ENCODE assay signal across 9 cellular contexts in the genomic region with DNA sequence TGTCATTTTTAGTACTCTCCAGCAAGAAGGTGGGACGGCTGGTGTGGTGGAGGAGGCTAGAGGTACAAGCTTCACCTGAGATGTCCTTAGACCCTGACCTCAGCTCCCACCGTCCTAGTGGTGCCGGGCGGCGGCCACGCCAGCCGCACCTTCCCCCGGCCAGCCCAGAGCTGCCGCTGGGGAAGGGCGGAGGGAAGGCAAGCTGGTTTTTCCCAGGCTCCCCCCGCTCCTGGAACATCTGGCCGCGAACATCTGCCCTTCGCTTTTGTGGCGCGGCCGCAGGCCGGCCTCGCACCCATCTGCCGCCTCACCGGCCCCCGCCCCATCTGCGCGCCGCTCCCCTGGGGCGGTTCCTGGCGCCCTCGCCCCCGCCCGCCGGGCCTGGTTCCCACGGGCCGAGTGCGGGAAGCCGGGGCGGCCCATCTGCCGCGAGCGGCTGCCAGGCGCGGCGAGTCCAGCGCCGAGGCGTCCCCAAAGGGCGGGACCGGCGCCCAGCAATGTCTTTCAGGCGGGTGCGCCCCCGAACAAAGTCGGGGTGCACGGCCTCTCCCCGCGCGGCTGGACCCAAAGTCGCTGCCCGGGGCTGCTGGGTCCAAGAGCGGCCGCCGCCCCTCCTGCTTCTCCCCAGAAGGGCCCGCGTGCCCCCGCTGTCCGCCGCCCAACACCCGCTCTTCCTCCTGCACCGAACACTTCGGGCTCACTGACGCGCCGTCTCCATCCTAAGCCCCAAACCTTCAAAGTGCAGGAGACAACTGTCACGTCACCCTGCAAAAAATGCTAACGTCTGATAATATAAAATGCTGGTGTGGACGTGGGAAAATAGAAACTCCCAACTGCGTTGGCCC. TPM values are rescaled to one million over a fixed set of nuclear protein-coding genes. Genes with fewer than 3 reads are reported as not detected.
A peak's percentile ranks its signal among the peaks of the same experiment; 100 is the strongest.
DNase-seq lines count a peak whose midpoint lies in the region; ATAC-seq and TF ChIP-seq lines count a peak whose summit lies in the region.
"Had no signal": no experiment of that assay in that cellular context is flagged by ENCODE, and none has a peak within 500 bp of the region (broad histone marks: within the 10 kb centered on the region; RNA-seq: fewer than 3 reads in every experiment).

No MANE protein-coding gene starts in this region.

- no peaks in the 10 kb centered on the region for H3F3A ChIP-seq in neural cell (ENCODE audit: insufficient read depth, low read length, poor library complexity, severe bottlenecking)

- DNase-seq in NCI-H345 (lab: John Stamatoyannopoulos, UW) (peak; percentile 45), NCI-H345 treated with DMSO at 0.1 percent for 48 hours (lab: John Stamatoyannopoulos, UW; ENCODE audit: unreplicated experiment) (no peak), RPMI7951 (ENCODE audit: low read depth) (peak; percentile 81), H4 (ENCODE audit: low spot score) (no peak), GDM1 (lab: John Stamatoyannopoulos, UW) (no peak)

- no peaks in the 10 kb centered on the region for H3K79me2 ChIP-seq in neural cell (replicated peaks; ENCODE audit: insufficient read depth, low read length)

- no peaks in the 10 kb centered on the region for H3K36me3 ChIP-seq in neural cell (ENCODE audit: insufficient read depth, low read length)

- ATAC-seq in esophagus mucosa (peak; percentile 71), GM21381 (IDR thresholded peaks at IDR 0.05; ENCODE audit: unreplicated experiment) (no peak)

- no peak overlapping the region for H3K4me2 ChIP-seq in neural cell (ENCODE audit: low read length)

- no peak for TF ChIP-seq EP300 in neural cell (conservative IDR thresholded peaks at IDR 0.05; ENCODE audit: poor library complexity, severe bottlenecking)

- TF ChIP-seq CTCF in neural cell (IDR thresholded peaks at IDR 0.05; ENCODE audit: poor library complexity, severe bottlenecking): no peak

- peaks cover 24% of the 10 kb centered on the region for H3K27me3 ChIP-seq in neural cell (ENCODE audit: insufficient read depth, low read depth, low read length)

- no peaks in the 10 kb centered on the region for H4K20me1 ChIP-seq in neural cell (ENCODE audit: insufficient read depth)

- peak overlapping the region; percentile 46 for H3K4me3 ChIP-seq in neural cell (ENCODE audit: low read length)

- H3K27ac ChIP-seq in neural cell (ENCODE audit: low read length): no peak overlapping the region

- no peak overlapping the region for H3K9ac ChIP-seq in neural cell (ENCODE audit: low read length)

- no peaks in the 10 kb centered on the region for H3K9me2 ChIP-seq in neural cell (ENCODE audit: insufficient read depth, low read length)

- H2AFZ ChIP-seq in neural cell (ENCODE audit: low read depth, low read length): no peak overlapping the region

- TF ChIP-seq RAD21 in neural cell (conservative IDR thresholded peaks at IDR 0.05): no peak

- H3K9me3 ChIP-seq in neural cell (ENCODE audit: low read length): no peaks in the 10 kb centered on the region

TF ChIP-seq in neural cell, 6 proteins besides CTCF, POLR2A, EP300 and RAD21:
- TF ChIP-seq SMC3 (conservative IDR thresholded peaks at IDR 0.05; ENCODE audit: poor library complexity) (no peak), TAF1 (IDR thresholded peaks at IDR 0.05; ENCODE audit: low read depth) (no peak), POLR2AphosphoS5 (IDR thresholded peaks at IDR 0.05) (no peak), EZH2 (IDR thresholded peaks at IDR 0.05; ENCODE audit: borderline replicate concordance, insufficient read depth, low read length, poor library complexity, severe bottlenecking) (no peak)
- TF ChIP-seq, protein P1, sequence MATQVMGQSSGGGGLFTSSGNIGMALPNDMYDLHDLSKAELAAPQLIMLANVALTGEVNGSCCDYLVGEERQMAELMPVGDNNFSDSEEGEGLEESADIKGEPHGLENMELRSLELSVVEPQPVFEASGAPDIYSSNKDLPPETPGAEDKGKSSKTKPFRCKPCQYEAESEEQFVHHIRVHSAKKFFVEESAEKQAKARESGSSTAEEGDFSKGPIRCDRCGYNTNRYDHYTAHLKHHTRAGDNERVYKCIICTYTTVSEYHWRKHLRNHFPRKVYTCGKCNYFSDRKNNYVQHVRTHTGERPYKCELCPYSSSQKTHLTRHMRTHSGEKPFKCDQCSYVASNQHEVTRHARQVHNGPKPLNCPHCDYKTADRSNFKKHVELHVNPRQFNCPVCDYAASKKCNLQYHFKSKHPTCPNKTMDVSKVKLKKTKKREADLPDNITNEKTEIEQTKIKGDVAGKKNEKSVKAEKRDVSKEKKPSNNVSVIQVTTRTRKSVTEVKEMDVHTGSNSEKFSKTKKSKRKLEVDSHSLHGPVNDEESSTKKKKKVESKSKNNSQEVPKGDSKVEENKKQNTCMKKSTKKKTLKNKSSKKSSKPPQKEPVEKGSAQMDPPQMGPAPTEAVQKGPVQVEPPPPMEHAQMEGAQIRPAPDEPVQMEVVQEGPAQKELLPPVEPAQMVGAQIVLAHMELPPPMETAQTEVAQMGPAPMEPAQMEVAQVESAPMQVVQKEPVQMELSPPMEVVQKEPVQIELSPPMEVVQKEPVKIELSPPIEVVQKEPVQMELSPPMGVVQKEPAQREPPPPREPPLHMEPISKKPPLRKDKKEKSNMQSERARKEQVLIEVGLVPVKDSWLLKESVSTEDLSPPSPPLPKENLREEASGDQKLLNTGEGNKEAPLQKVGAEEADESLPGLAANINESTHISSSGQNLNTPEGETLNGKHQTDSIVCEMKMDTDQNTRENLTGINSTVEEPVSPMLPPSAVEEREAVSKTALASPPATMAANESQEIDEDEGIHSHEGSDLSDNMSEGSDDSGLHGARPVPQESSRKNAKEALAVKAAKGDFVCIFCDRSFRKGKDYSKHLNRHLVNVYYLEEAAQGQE (IDR thresholded peaks at IDR 0.05; ENCODE audit: borderline replicate concordance): no peak
TF ChIP-seq in neural cell: peak in this region for 0.

RNA-seq across cellular contexts. Expression of a gene that starts 17.3 kb away (rescaled TPM):
- 315 and 437 TPM in 2 replicates for total RNA-seq in RPMI7951 (2014; rRNA removed; shearing (Covaris generic))
- total RNA-seq in esophagus mucosa: 299 TPM
- 26.3 and 30.6 TPM in 2 replicates for polyA plus RNA-seq in neural cell
- polyA minus RNA-seq in neural cell: 24.6 and 26.2 TPM in 2 replicates
- 410 and 489 TPM in 2 replicates for total RNA-seq in H4 (2014; rRNA removed; shearing (Covaris generic))

RNA-seq across cellular contexts. Expression of a gene that starts 49.9 kb away (rescaled TPM):
- total RNA-seq in RPMI7951 (2014; rRNA removed; shearing (Covaris generic)): not detected in 2 replicates
- total RNA-seq in esophagus mucosa: 0.96 TPM
- not detected in 2 replicates for polyA plus RNA-seq in neural cell
- polyA minus RNA-seq in neural cell: not detected in 2 replicates
- not detected in 2 replicates for total RNA-seq in H4 (2014; rRNA removed; shearing (Covaris generic))
- total RNA-seq: activated CD8-positive, alpha-beta memory T cell treated with anti-CD3 and anti-CD28 coated beads for 36 hours had no signal

Comparison
In these comparisons a context has a peak if more than half of its experiments do, and no peak if none do; other contexts are left out.
1. DNase-seq: peak in NCI-H345 (single experiment) and RPMI7951 (single experiment); none in NCI-H345 treated with DMSO at 0.1 percent for 48 hours (single experiment), H4 (single experiment) and GDM1 (single experiment).